28 cellular contexts compared by ENCODE assay signal in the genomic region with DNA sequence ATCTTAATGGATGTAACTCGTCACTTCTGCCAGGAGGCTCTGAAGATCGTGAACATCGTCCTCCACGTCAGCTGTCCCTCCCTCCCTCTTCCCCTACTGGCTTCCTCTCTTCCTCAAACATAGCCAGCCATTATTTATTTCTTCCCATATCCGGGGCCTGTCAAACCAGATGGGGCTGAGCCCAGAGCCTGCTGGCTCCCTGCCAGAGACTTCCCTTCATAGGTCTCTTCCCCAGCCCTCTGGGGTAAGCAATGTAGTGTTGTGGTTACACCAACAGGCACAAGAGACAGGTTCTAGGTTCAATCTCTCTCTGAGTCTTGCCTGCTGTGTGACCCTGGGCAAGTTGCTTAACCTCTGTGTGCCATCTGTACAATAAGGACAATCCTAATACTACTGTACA. TPM values are rescaled to one million over a fixed set of nuclear protein-coding genes. Genes with fewer than 3 reads are reported as not detected.
DNase-seq lines count a peak whose midpoint lies in the region; ATAC-seq, FAIRE-seq and TF ChIP-seq lines count a peak whose summit lies in the region.
"Had no signal": no experiment of that assay in that cellular context is flagged by ENCODE, and none has a peak within 500 bp of the region (broad histone marks: within the 10 kb centered on the region; RNA-seq: fewer than 3 reads in every experiment).

No MANE protein-coding gene starts in this region.

- peak overlapping the region; percentile 40 for H3K4me2 ChIP-seq in BLaER1

- no peaks in the 10 kb centered on the region for H3K27me3 ChIP-seq in BLaER1
- H3K27me3 ChIP-seq in naive thymus-derived CD4-positive, alpha-beta T cell (ENCODE audit: control insufficient read depth in 2 of 2, insufficient read depth in 2 of 2, low read length in 2 of 2) = no peaks in the 10 kb centered on the region
- H3K27me3 ChIP-seq: ascending aorta, upper lobe of right lung had no signal

- peaks cover 47% of the 10 kb centered on the region for H3K4me1 ChIP-seq in BLaER1
- no peaks in the 10 kb centered on the region for H3K4me1 ChIP-seq in naive thymus-derived CD4-positive, alpha-beta T cell (ENCODE audit: control insufficient read depth in 2 of 2, insufficient read depth in 2 of 2, low read length in 2 of 2)
- H3K4me1 ChIP-seq: ascending aorta, Caco-2, upper lobe of right lung had no signal

- no peaks in the 10 kb centered on the region for H3K36me3 Mint-ChIP-seq in naive thymus-derived CD4-positive, alpha-beta T cell
- H3K36me3 Mint-ChIP-seq: activated naive CD4-positive, alpha-beta T cell treated with anti-CD3 and anti-CD28 coated beads, Interleukin-2, amount 50 U/mL, for 24 hours had no signal

- H3K27me3 Mint-ChIP-seq in naive thymus-derived CD4-positive, alpha-beta T cell = peaks cover 0 to 17% (median 0%) of the 10 kb centered on the region in 5 donors
- H3K27me3 Mint-ChIP-seq: activated naive CD4-positive, alpha-beta T cell treated with anti-CD3 and anti-CD28 coated beads, Interleukin-2, amount 50 U/mL, for 24 hours; progenitor cell of endocrine pancreas; stimulated activated naive CD8-positive, alpha-beta T cell treated with anti-CD3 and anti-CD28 coated beads, Interleukin-15, amount 100 ng/mL, for 72 hours had no signal

- no peak overlapping the region for H3K4me3 Mint-ChIP-seq in naive thymus-derived CD4-positive, alpha-beta T cell
- H3K4me3 Mint-ChIP-seq: activated naive CD4-positive, alpha-beta T cell treated with anti-CD3 and anti-CD28 coated beads, Interleukin-2, amount 50 U/mL, for 24 hours; activated T-cell treated with anti-CD3 and anti-CD28 coated beads, Interleukin-2, amount 50 U/mL, for 72 hours; H9; nephron progenitor cell; stimulated activated naive CD8-positive, alpha-beta T cell treated with anti-CD3 and anti-CD28 coated beads, Interleukin-15, amount 100 ng/mL, for 72 hours had no signal

- no peak overlapping the region for H3K27ac Mint-ChIP-seq in naive thymus-derived CD4-positive, alpha-beta T cell
- H3K27ac Mint-ChIP-seq: activated naive CD4-positive, alpha-beta T cell treated with anti-CD3 and anti-CD28 coated beads, Interleukin-2, amount 50 U/mL, for 24 hours; activated T-cell treated with anti-CD3 and anti-CD28 coated beads, Interleukin-2, amount 50 U/mL, for 72 hours; H9; nephron progenitor cell; progenitor cell of endocrine pancreas; stimulated activated naive CD8-positive, alpha-beta T cell treated with anti-CD3 and anti-CD28 coated beads, Interleukin-15, amount 100 ng/mL, for 72 hours had no signal

- H3K9me3 Mint-ChIP-seq in naive thymus-derived CD4-positive, alpha-beta T cell = peaks cover 0 to 1% (median 0%) of the 10 kb centered on the region in 11 donors
- H3K9me3 Mint-ChIP-seq: activated naive CD4-positive, alpha-beta T cell treated with anti-CD3 and anti-CD28 coated beads, Interleukin-2, amount 50 U/mL, for 24 hours; activated T-cell treated with anti-CD3 and anti-CD28 coated beads, Interleukin-2, amount 50 U/mL, for 72 hours; stimulated activated naive CD8-positive, alpha-beta T cell treated with anti-CD3 and anti-CD28 coated beads, Interleukin-15, amount 100 ng/mL, for 72 hours had no signal

- DNase-seq in DMS153 treated with DMSO at 0.1 percent for 48 hours (lab: John Stamatoyannopoulos, UW; ENCODE audit: unreplicated experiment) = peak; percentile 80
- peak; percentile 38 for DNase-seq in NCI-H2029 treated with DMSO at 0.1 percent for 48 hours (lab: John Stamatoyannopoulos, UW)
- peak; percentile 22 for DNase-seq in SHP77 treated with DMSO at 0.1 percent for 48 hours (lab: John Stamatoyannopoulos, UW)
- no peak for DNase-seq in RCC 7860 (ENCODE audit: low spot score)
- DNase-seq in naive thymus-derived CD4-positive, alpha-beta T cell = no peak
- no peak for DNase-seq in lower leg skin (ENCODE audit: low spot score in 2 of 2)
- DNase-seq: activated CD8-positive, alpha-beta memory T cell treated with anti-CD3 and anti-CD28 coated beads for 24 hours; activated T-cell treated with anti-CD3 and anti-CD28 coated beads, Interleukin-2, amount 50 U/mL, for 72 hours; Caco-2; cerebellar nuclear complex; effector CD4-positive, alpha-beta T cell; GF-D8; H9; midbrain; NCI-H524 treated with DMSO at 0.1 percent for 48 hours; nephron progenitor cell; stimulated activated naive CD8-positive, alpha-beta T cell treated with anti-CD3 and anti-CD28 coated beads, Interleukin-15, amount 100 ng/mL, for 72 hours; T1000; upper lobe of right lung had no signal

- H3K9ac ChIP-seq in BLaER1 = no peak overlapping the region

- CTCF ChIA-PET in naive thymus-derived CD4-positive, alpha-beta T cell (lab: Charles Lee) = interaction anchor here (1.2 kb wide), 1 partner anchor 103 kb away, joined by 5 read pairs; no protein-coding TSS in a partner anchor

- no peak overlapping the region for H3K4me3 ChIP-seq in BLaER1
- H3K4me3 ChIP-seq in naive thymus-derived CD4-positive, alpha-beta T cell (ENCODE audit: low read length) = no peak overlapping the region
- H3K4me3 ChIP-seq in lower leg skin (ENCODE audit: low read depth, poor library complexity, severe bottlenecking) = no peak overlapping the region
- H3K4me3 ChIP-seq: ascending aorta, upper lobe of right lung had no signal

- TF ChIP-seq POLR2A in lower leg skin (IDR thresholded peaks at IDR 0.05) = no peak

- H4K20me1 ChIP-seq in BLaER1 = no peaks in the 10 kb centered on the region

- intact Hi-C loops in naive thymus-derived CD4-positive, alpha-beta T cell (cut with micrococcal nuclease) = no loop called here
- intact Hi-C loops in lower leg skin (cut with DNase I; ENCODE audit: low total_unique reads) = no loop called here

- 16 to 28% methylated on average over 5 of the region's 5 CpGs for WGBS in lower leg skin, 2 donors

- no peak for TF ChIP-seq CTCF in lower leg skin (IDR thresholded peaks at IDR 0.05)

- POLR2A ChIA-PET in naive thymus-derived CD4-positive, alpha-beta T cell (lab: Charles Lee) = no interaction called here

- peaks cover 0 to 6% (median 4%) of the 10 kb centered on the region in 7 donors for H3K4me1 Mint-ChIP-seq in naive thymus-derived CD4-positive, alpha-beta T cell
- H3K4me1 Mint-ChIP-seq: activated naive CD4-positive, alpha-beta T cell treated with anti-CD3 and anti-CD28 coated beads, Interleukin-2, amount 50 U/mL, for 24 hours; H9; nephron progenitor cell had no signal

- no peak for FAIRE-seq in RCC 7860 (lab: Jason Lieb, UNC)
- FAIRE-seq: GM19239 had no signal

- H3K9me3 ChIP-seq in BLaER1 = peaks cover 11% of the 10 kb centered on the region
- no peaks in the 10 kb centered on the region for H3K9me3 ChIP-seq in naive thymus-derived CD4-positive, alpha-beta T cell (ENCODE audit: control insufficient read depth in 2 of 3, low read length in 3 of 3)
- H3K9me3 ChIP-seq: ascending aorta, upper lobe of right lung had no signal

- no peak overlapping the region for H3K27ac ChIP-seq in BLaER1
- H3K27ac ChIP-seq in naive thymus-derived CD4-positive, alpha-beta T cell (ENCODE audit: low read depth, low read length) = no peak overlapping the region
- H3K27ac ChIP-seq: ascending aorta, upper lobe of right lung had no signal

- ATAC-seq in HG02981 (IDR thresholded peaks at IDR 0.05; ENCODE audit: unreplicated experiment) = no peak
- no peak for ATAC-seq in naive thymus-derived CD4-positive, alpha-beta T cell
- ATAC-seq: activated CD4-positive, CD25-positive, alpha-beta regulatory T cell treated with anti-CD3 and anti-CD28 coated beads, Interleukin-2, amount 50 U/mL, for 24 hours; activated T-cell treated with anti-CD3 and anti-CD28 coated beads, Interleukin-2, amount 50 U/mL, for 72 hours; esophagus mucosa; left lobe of liver; stimulated activated naive CD8-positive, alpha-beta T cell treated with anti-CD3 and anti-CD28 coated beads, Interleukin-15, amount 100 ng/mL, for 72 hours; upper lobe of right lung had no signal

- H3K36me3 ChIP-seq in BLaER1 = peaks cover 6% of the 10 kb centered on the region; the same call in 1 of the 2 replicates
- H3K36me3 ChIP-seq in naive thymus-derived CD4-positive, alpha-beta T cell (ENCODE audit: control insufficient read depth in 2 of 3, insufficient read depth in 3 of 3, low read length in 3 of 3) = no peaks in the 10 kb centered on the region
- H3K36me3 ChIP-seq: ascending aorta, upper lobe of right lung had no signal

RNA-seq across cellular contexts. Expression of a gene that starts 40.1 kb away (rescaled TPM):
- total RNA-seq in naive thymus-derived CD4-positive, alpha-beta T cell = 10 to 100 TPM; 25.7 to 49.4 (median 38.8) TPM
- polyA plus RNA-seq in naive thymus-derived CD4-positive, alpha-beta T cell = 10 to 100 TPM; 18.2 to 33.1 TPM
- 10 to 100 TPM; 14.5 to 32.6 (median 18.5) TPM for total RNA-seq in lower leg skin

RNA-seq across cellular contexts. Expression of a gene that starts 50.7 kb away (rescaled TPM):
- total RNA-seq in naive thymus-derived CD4-positive, alpha-beta T cell = 1 to 10 TPM in 3 of 5 experiments, under 1 TPM in 2; 0.57 to 6.1 (median 1.8) TPM
- polyA plus RNA-seq in naive thymus-derived CD4-positive, alpha-beta T cell = 1 to 10 TPM in 1 of 2 donors, under 1 TPM in 1; 0.32 to 1.8 TPM
- total RNA-seq in lower leg skin = 100 to 1,000 TPM in 1 of 4 donors, 10 to 100 TPM in 3; 30.2 to 135 (median 58.3) TPM
- total RNA-seq: ascending aorta had no signal

Comparison
In these comparisons a context has a peak if more than half of its experiments do, and no peak if none do; other contexts are left out.
1. DNase-seq: peak in DMS153 treated with DMSO at 0.1 percent for 48 hours (single experiment), NCI-H2029 treated with DMSO at 0.1 percent for 48 hours (single experiment) and SHP77 treated with DMSO at 0.1 percent for 48 hours (single experiment); none in RCC 7860 (single experiment), naive thymus-derived CD4-positive, alpha-beta T cell (0 of 9) and lower leg skin (0 of 2).
2. RNA of a gene that starts 50.7 kb away (total RNA-seq): 30.2 to 135 TPM in lower leg skin; 0.57 to 6.1 TPM in naive thymus-derived CD4-positive, alpha-beta T cell; every median in the first group is over 4 times any median in the second.